In the genomic region with DNA sequence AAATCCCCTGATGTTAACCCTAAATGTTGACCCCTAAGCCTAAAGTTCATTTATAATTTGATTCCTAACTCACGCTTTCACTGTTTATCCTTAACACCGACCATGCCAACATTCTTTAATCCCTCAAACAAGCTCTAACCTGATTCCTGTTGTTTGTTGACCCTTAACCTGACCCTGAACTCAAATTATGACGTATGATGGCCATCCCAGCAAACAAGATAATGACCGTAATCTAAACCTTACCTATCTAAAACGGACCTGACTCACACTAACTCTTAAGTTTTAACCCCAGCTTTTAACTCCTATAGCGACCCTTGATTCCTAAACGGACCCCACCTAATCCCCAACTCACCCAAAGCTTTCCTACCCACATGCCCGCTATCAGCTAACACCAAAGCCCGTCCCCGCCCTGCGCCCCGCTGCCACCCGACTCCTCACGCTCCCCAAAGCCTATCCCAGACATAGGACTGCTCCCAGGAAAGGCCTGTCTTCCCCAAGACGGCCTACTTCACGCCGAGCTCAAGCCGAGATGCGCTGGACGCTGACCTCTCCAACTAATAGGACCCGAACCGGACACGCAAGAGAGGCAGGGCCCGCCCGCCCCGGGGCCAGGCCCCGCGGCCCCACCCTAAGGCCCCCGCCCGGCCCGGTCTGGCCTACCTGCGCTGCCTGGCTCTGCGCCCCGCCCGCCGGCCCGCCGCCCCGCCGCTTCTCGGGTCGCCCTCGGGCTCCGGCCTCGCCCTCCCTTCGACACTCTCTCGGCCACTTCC, we compare ENCODE assay signal across 8 cellular contexts. TPM values are rescaled to one million over a fixed set of nuclear protein-coding genes. Genes with fewer than 3 reads are reported as not detected.
DNase-seq lines count a peak whose midpoint lies in the region; ATAC-seq and TF ChIP-seq lines count a peak whose summit lies in the region.

No MANE protein-coding gene starts in this region.

- H3K27ac Mint-ChIP-seq in naive thymus-derived CD4-positive, alpha-beta T cell: peak overlapping the region in 6 of 9 donors; percentile 80 to 96 (median 92)
- no peak overlapping the region for H3K27ac Mint-ChIP-seq in Calu3 (ENCODE audit: unreplicated experiment)

- POLR2A ChIA-PET in naive thymus-derived CD4-positive, alpha-beta T cell (lab: Charles Lee): interaction anchor here (0.7 to 7.2 kb wide), 23 partner anchors 10 to 1084 kb away, joined by 3 to 89 read pairs (median 5); a partner anchor contains a TSS

- H3K4me2 ChIP-seq in MM.1S (ENCODE audit: low read depth, low read length): peak overlapping the region; percentile 94

- in situ Hi-C loops in G401 (cut with HindIII; ENCODE audit: low sequenced_read_pairs): no loop called here

- H3K27ac ChIP-seq in MM.1S (ENCODE audit: low read length) (peak overlapping the region; percentile 75; the same call in 1 of the 2 replicates), colonic mucosa (peak overlapping the region; percentile 97)
- peak overlapping the region; percentile 93 for H3K27ac ChIP-seq in naive thymus-derived CD4-positive, alpha-beta T cell (ENCODE audit: low read depth, low read length)

- H3K79me2 ChIP-seq in MM.1S (ENCODE audit: low read length): peaks cover 75% of the 10 kb centered on the region

- peaks cover 0 to 16% (median 8%) of the 10 kb centered on the region in 5 donors for H3K36me3 Mint-ChIP-seq in naive thymus-derived CD4-positive, alpha-beta T cell
- peaks cover 40% of the 10 kb centered on the region for H3K36me3 Mint-ChIP-seq in Calu3 (ENCODE audit: insufficient read depth, unreplicated experiment)

- H3K27me3 ChIP-seq in MM.1S (replicated peaks; ENCODE audit: insufficient read depth, low read length) (no peaks in the 10 kb centered on the region), colonic mucosa (no peaks in the 10 kb centered on the region)
- H3K27me3 ChIP-seq in naive thymus-derived CD4-positive, alpha-beta T cell (ENCODE audit: control insufficient read depth in 2 of 2, insufficient read depth in 2 of 2, low read length in 2 of 2): no peaks in the 10 kb centered on the region

- no TSS peak for BruUV-seq in Calu3 (replicated peaks; lab: Mats Ljungman, UMichigan)

- H2AFZ ChIP-seq in MM.1S (ENCODE audit: low read length): peak overlapping the region; percentile 86

- H3F3A ChIP-seq in MM.1S (ENCODE audit: insufficient read depth, low read length): peaks cover 31% of the 10 kb centered on the region; the same call in 1 of the 2 replicates

- no peaks in the 10 kb centered on the region for H3K36me3 ChIP-seq in MM.1S (replicated peaks; ENCODE audit: insufficient read depth, low read length)
- peaks cover 9% of the 10 kb centered on the region for H3K36me3 ChIP-seq in colonic mucosa
- H3K36me3 ChIP-seq in naive thymus-derived CD4-positive, alpha-beta T cell (ENCODE audit: control insufficient read depth in 2 of 3, insufficient read depth in 3 of 3, low read length in 3 of 3): peaks cover 0 to 14% (median 5%) of the 10 kb centered on the region in 3 experiments

- peaks cover 21 to 34% (median 24%) of the 10 kb centered on the region in 7 donors for H3K4me1 Mint-ChIP-seq in naive thymus-derived CD4-positive, alpha-beta T cell
- H3K4me1 Mint-ChIP-seq in Calu3 (ENCODE audit: low read depth, unreplicated experiment): no peaks in the 10 kb centered on the region

- no peak for ATAC-seq in naive thymus-derived CD4-positive, alpha-beta T cell
- no peak for ATAC-seq in HG03139 (IDR thresholded peaks at IDR 0.05; ENCODE audit: unreplicated experiment)

- CTCF ChIA-PET in naive thymus-derived CD4-positive, alpha-beta T cell (lab: Charles Lee): interaction anchor here (0.5 to 6.4 kb wide), 17 partner anchors 12 to 128 kb away, joined by 3 to 50 read pairs (median 5); a partner anchor contains a TSS
- CTCF ChIA-PET in Calu3 (lab: Charles Lee): interaction anchor here (0.6 to 1.9 kb wide), 12 partner anchors 15 to 171 kb away, joined by 3 to 9 read pairs (median 4); a partner anchor contains a TSS

- peak overlapping the region; percentile 78 for H3K9ac ChIP-seq in MM.1S (ENCODE audit: low read length)
- H3K9ac ChIP-seq in colonic mucosa (ENCODE audit: low read depth in 2 of 2, low read length in 2 of 2): peak overlapping the region; percentile 95 to 96

- DNase-seq in NCI-H146 treated with DMSO at 0.1 percent for 48 hours (lab: John Stamatoyannopoulos, UW; ENCODE audit: unreplicated experiment): peak; percentile 36
- no peak for DNase-seq in NCI-H146 (lab: John Stamatoyannopoulos, UW)
- no peak for DNase-seq in MM.1S
- no peak for DNase-seq in colonic mucosa
- peak in 2 of 9 donors; percentile 26 for DNase-seq in naive thymus-derived CD4-positive, alpha-beta T cell
- no peak for DNase-seq in G401 (ENCODE audit: low spot score)
- no peak for DNase-seq in Calu3

- H3K4me3 ChIP-seq in MM.1S (ENCODE audit: low read length) (peak overlapping the region; percentile 90), colonic mucosa (peak overlapping the region; percentile 82)
- H3K4me3 ChIP-seq in naive thymus-derived CD4-positive, alpha-beta T cell (ENCODE audit: low read length): peak overlapping the region; percentile 98

- TF ChIP-seq CTCF in MM.1S (IDR thresholded peaks at IDR 0.05; ENCODE audit: low read length): no peak
- TF ChIP-seq CTCF in colonic mucosa (IDR thresholded peaks at IDR 0.05): no peak
- no peak for TF ChIP-seq CTCF in Calu3 (IDR thresholded peaks at IDR 0.05; ENCODE audit: unreplicated experiment)

- H3K27me3 Mint-ChIP-seq in naive thymus-derived CD4-positive, alpha-beta T cell: no peaks in the 10 kb centered on the region
- no peaks in the 10 kb centered on the region for H3K27me3 Mint-ChIP-seq in Calu3 (ENCODE audit: unreplicated experiment)

- H3K9me2 ChIP-seq in MM.1S (replicated peaks; ENCODE audit: insufficient read depth, low read length): no peaks in the 10 kb centered on the region

- peak overlapping the region in 5 of 10 donors; percentile 87 to 97 (median 94) for H3K4me3 Mint-ChIP-seq in naive thymus-derived CD4-positive, alpha-beta T cell
- H3K4me3 Mint-ChIP-seq in Calu3 (ENCODE audit: low read depth, unreplicated experiment): no peak overlapping the region

- no peaks in the 10 kb centered on the region for H4K20me1 ChIP-seq in MM.1S (ENCODE audit: insufficient read depth, low read length)

- intact Hi-C loops in colonic mucosa (cut with DNase I): loop anchor here (5.0 kb wide), 1 partner anchor 69 kb away; no protein-coding TSS in a partner anchor
- intact Hi-C loops in naive thymus-derived CD4-positive, alpha-beta T cell (cut with micrococcal nuclease): loop anchor here (1.0 to 10.0 kb wide), 19 partner anchors 18 to 1085 kb away; a partner anchor contains a TSS
- intact Hi-C loops in Calu3 (cut with micrococcal nuclease; ENCODE audit: unreplicated experiment): loop anchor here (10.0 kb wide), 2 partner anchors 67 to 83 kb away; a partner anchor contains a TSS

- H3K9me3 ChIP-seq in MM.1S (replicated peaks; ENCODE audit: insufficient read depth, low read length): no peaks in the 10 kb centered on the region
- H3K9me3 ChIP-seq in colonic mucosa: no peaks in the 10 kb centered on the region
- H3K9me3 ChIP-seq in naive thymus-derived CD4-positive, alpha-beta T cell (ENCODE audit: control insufficient read depth in 2 of 3, low read length in 3 of 3): no peaks in the 10 kb centered on the region

- H3K9me3 Mint-ChIP-seq in naive thymus-derived CD4-positive, alpha-beta T cell: peaks cover 0 to 2% (median 0%) of the 10 kb centered on the region in 11 donors
- no peaks in the 10 kb centered on the region for H3K9me3 Mint-ChIP-seq in Calu3 (ENCODE audit: low read depth, unreplicated experiment)

- H3K4me1 ChIP-seq in MM.1S (ENCODE audit: low read length) (peaks cover 31% of the 10 kb centered on the region), colonic mucosa (peaks cover 19% of the 10 kb centered on the region)
- peaks cover 62 to 67% of the 10 kb centered on the region in 2 donors for H3K4me1 ChIP-seq in naive thymus-derived CD4-positive, alpha-beta T cell (ENCODE audit: control insufficient read depth in 2 of 2, insufficient read depth in 2 of 2, low read length in 2 of 2)

RNA-seq across cellular contexts. Expression of a gene that starts 0.4 kb away (rescaled TPM):
- total RNA-seq in colonic mucosa (100 to 1,000 TPM; 177 to 196 TPM), Calu3 (2022) (91.1 and 98.7 TPM in 2 replicates)
- 100 to 1,000 TPM; 191 to 369 (median 241) TPM for total RNA-seq in naive thymus-derived CD4-positive, alpha-beta T cell
- 100 to 1,000 TPM in 1 of 2 donors, 10 to 100 TPM in 1; 33.8 to 112 TPM for polyA plus RNA-seq in naive thymus-derived CD4-positive, alpha-beta T cell
- 146 and 195 TPM in 2 replicates for total RNA-seq in G401 (2014; rRNA removed; shearing (Covaris generic))

RNA-seq across cellular contexts. Expression of a gene that starts 0.9 kb away (rescaled TPM):
- total RNA-seq in colonic mucosa (10 to 100 TPM; 47.9 to 50.8 TPM), Calu3 (2022) (26.5 and 29.4 TPM in 2 replicates)
- total RNA-seq in naive thymus-derived CD4-positive, alpha-beta T cell: 10 to 100 TPM; 13.4 to 22.1 (median 20.9) TPM
- 10 to 100 TPM; 33.2 to 40.2 TPM for polyA plus RNA-seq in naive thymus-derived CD4-positive, alpha-beta T cell
- 40.3 and 46.0 TPM in 2 replicates for total RNA-seq in G401 (2014; rRNA removed; shearing (Covaris generic))

RNA-seq across cellular contexts. Expression of a gene that starts 17.4 kb away (rescaled TPM):
- 100 to 1,000 TPM; 127 to 157 TPM for total RNA-seq in colonic mucosa
- 10 to 100 TPM; 22.7 to 55.4 (median 49.9) TPM for total RNA-seq in naive thymus-derived CD4-positive, alpha-beta T cell
- 10 to 100 TPM; 18.0 to 24.3 TPM for polyA plus RNA-seq in naive thymus-derived CD4-positive, alpha-beta T cell
- 37.2 and 48.6 TPM in 2 replicates for total RNA-seq in G401 (2014; rRNA removed; shearing (Covaris generic))
- total RNA-seq in Calu3 (2022): 62.4 and 62.7 TPM in 2 replicates

RNA-seq across cellular contexts. Expression of a gene that starts 17.5 kb away (rescaled TPM):
- 10 to 100 TPM; 52.0 to 53.9 TPM for total RNA-seq in colonic mucosa
- total RNA-seq in naive thymus-derived CD4-positive, alpha-beta T cell: 10 to 100 TPM; 21.2 to 28.8 (median 23.3) TPM
- 1 to 10 TPM; 8.8 to 9.1 TPM for polyA plus RNA-seq in naive thymus-derived CD4-positive, alpha-beta T cell
- 13.8 and 15.0 TPM in 2 replicates for total RNA-seq in G401 (2014; rRNA removed; shearing (Covaris generic))
- 26.6 and 31.6 TPM in 2 replicates for total RNA-seq in Calu3 (2022)

RNA-seq across cellular contexts. Expression of a gene that starts 22.5 kb away (rescaled TPM):
- total RNA-seq in colonic mucosa (1 to 10 TPM in 1 of 2 donors, not detected in 1; 2.1 TPM), Calu3 (2022) (not detected in 2 replicates)
- total RNA-seq in naive thymus-derived CD4-positive, alpha-beta T cell: under 1 TPM in 3 of 5 experiments, not detected in 2; 0.48 to 0.84 (median 0.61) TPM
- not detected for polyA plus RNA-seq in naive thymus-derived CD4-positive, alpha-beta T cell
- total RNA-seq in G401 (2014; rRNA removed; shearing (Covaris generic)): not detected in 2 replicates
